Comparison of ENCODE assay signal across 6 cellular contexts in the genomic region with DNA sequence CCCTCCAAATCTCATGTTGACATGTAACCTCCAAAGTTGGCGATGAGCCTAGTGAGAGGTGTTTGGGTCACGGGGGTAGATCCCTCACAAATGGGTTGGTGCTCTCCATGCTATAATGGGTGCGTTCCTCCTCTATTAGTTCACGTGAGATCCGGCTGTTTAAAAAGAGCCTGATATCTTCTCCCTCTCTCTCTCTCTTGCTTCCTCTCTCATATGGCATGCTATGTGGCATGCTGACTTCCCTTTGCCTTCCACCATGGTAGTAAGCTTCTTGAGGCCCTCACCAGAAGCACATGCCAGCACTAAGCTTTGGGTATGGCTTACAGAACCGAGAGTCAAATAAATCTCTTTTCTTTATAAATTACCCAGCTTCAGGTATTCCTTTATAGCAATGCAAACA.
"Had no signal": no experiment of that assay in that cellular context is flagged by ENCODE, and none has a peak within 500 bp of the region (broad histone marks: within the 10 kb centered on the region; RNA-seq: fewer than 3 reads in every experiment).

No MANE protein-coding gene starts in this region.

- H3K9ac ChIP-seq: GM23248 had no signal

- H3K27ac ChIP-seq: GM23248 had no signal

- H3K4me1 ChIP-seq: HAP-1 had no signal

- H3K36me3 ChIP-seq: HAP-1 had no signal

- DNase-seq: GM23248, GOT3, H7, HFFc6, IMR-90 had no signal

- H3K4me3 ChIP-seq: GM23248, HAP-1 had no signal

- H3K9me3 ChIP-seq: HAP-1 had no signal
